Comparison of ENCODE assay signal across 8 cellular contexts in the genomic region with DNA sequence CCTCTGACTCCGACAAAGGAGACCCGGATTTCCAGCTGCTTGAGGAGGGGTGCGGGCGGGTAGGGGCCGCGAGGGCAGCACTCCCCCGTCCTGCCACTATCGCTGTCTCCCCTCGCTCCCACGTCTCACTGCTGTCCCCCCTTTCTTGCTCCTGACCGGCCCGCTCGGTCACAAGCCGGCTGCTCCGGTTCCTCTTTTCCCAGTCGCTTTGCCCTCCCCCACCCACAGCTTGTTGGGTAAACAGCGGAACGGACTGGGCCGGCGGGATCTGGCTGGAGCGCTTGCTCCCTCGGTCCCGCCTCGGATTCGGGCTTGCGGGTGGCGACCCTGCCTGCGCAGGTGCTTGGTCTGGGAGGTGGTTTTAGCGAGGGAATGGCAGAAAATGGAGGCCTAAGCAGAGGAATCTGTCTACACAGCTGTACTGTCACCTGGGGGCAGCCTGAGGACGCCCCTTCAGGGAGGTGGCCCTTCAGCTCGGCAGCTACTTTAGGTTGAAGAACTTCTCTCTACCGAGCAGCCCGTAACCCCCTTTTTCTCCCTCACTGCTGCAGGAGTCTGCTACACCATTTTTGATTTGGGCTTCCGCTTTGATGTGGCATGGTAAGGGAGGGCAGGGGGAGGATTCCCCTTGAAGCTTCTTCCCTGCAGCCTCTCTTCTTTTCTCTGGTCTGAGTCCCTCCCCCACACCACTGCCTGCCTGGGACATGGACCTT. TPM values are rescaled to one million over a fixed set of nuclear protein-coding genes. Genes with fewer than 3 reads are reported as not detected.
A peak's percentile ranks its signal among the peaks of the same experiment; 100 is the strongest.
DNase-seq lines count a peak whose midpoint lies in the region; ATAC-seq and TF ChIP-seq lines count a peak whose summit lies in the region.

No MANE protein-coding gene starts in this region.

- peaks cover 49% of the 10 kb centered on the region for H3K36me3 ChIP-seq in HUES64 (ENCODE audit: insufficient read depth, low read length)
- H3K36me3 ChIP-seq in esophagus (ENCODE audit: control insufficient read depth in 2 of 2, insufficient read depth in 2 of 2, low read length in 1 of 2): peaks cover 5 to 24% of the 10 kb centered on the region in 2 donors
- H3K36me3 ChIP-seq in muscle layer of duodenum (ENCODE audit: control insufficient read depth in 1 of 2, insufficient read depth in 2 of 2, low read length in 2 of 2): peaks cover 17 to 25% of the 10 kb centered on the region in 2 donors
- H3K36me3 ChIP-seq in uterus: no peaks in the 10 kb centered on the region

- peak overlapping the region; percentile 77 for H3K27ac Mint-ChIP-seq in activated CD4-positive, alpha-beta T cell treated with anti-CD3 and anti-CD28 coated beads, Interleukin-2, amount 10 ng/mL, durations not matched to agents 24 days and 14 days

- peaks cover 52% of the 10 kb centered on the region for H3K36me3 Mint-ChIP-seq in activated CD4-positive, alpha-beta T cell treated with anti-CD3 and anti-CD28 coated beads, Interleukin-2, amount 10 ng/mL, durations not matched to agents 24 days and 14 days (ENCODE audit: low read depth)

- no peaks in the 10 kb centered on the region for H3K27me3 ChIP-seq in HUES64 (ENCODE audit: insufficient read depth, low read length)
- no peaks in the 10 kb centered on the region for H3K27me3 ChIP-seq in esophagus (ENCODE audit: control insufficient read depth in 1 of 2, insufficient read depth in 2 of 2, low read length in 2 of 2)
- H3K27me3 ChIP-seq in muscle layer of duodenum (ENCODE audit: low read depth, low read length): no peaks in the 10 kb centered on the region
- no peaks in the 10 kb centered on the region for H3K27me3 ChIP-seq in uterus

- H3K9me3 Mint-ChIP-seq in activated CD4-positive, alpha-beta T cell treated with anti-CD3 and anti-CD28 coated beads, Interleukin-2, amount 10 ng/mL, durations not matched to agents 24 days and 14 days: no peaks in the 10 kb centered on the region

- DNase-seq in NCI-H146 (lab: John Stamatoyannopoulos, UW): peak; percentile 36
- no peak for DNase-seq in NCI-H146 treated with DMSO at 0.1 percent for 48 hours (lab: John Stamatoyannopoulos, UW; ENCODE audit: unreplicated experiment)
- DNase-seq in activated CD4-positive, alpha-beta T cell treated with anti-CD3 and anti-CD28 coated beads, Interleukin-2, amount 10 ng/mL, durations not matched to agents 24 days and 14 days: peak; percentile 82
- peak in 1 of 2 donors; percentile 46 for DNase-seq in uterus

- peak overlapping the region; percentile 88 for H3K27ac ChIP-seq in HUES64 (ENCODE audit: low read depth, low read length)
- peak overlapping the region; percentile 91 to 97 for H3K27ac ChIP-seq in esophagus (ENCODE audit: low read depth in 2 of 2, low read length in 1 of 2)
- H3K27ac ChIP-seq in muscle layer of duodenum (ENCODE audit: low read length): peak overlapping the region; percentile 78
- H3K27ac ChIP-seq in uterus: peak overlapping the region; percentile 83 to 88

- no peak for TF ChIP-seq CTCF in uterus (IDR thresholded peaks at IDR 0.05)

- TF ChIP-seq POLR2A in uterus (IDR thresholded peaks at IDR 0.05): no peak

- H3K9ac ChIP-seq in HUES64 (ENCODE audit: low read depth, low read length): peak overlapping the region; percentile 83

- no peaks in the 10 kb centered on the region for H3K27me3 Mint-ChIP-seq in activated CD4-positive, alpha-beta T cell treated with anti-CD3 and anti-CD28 coated beads, Interleukin-2, amount 10 ng/mL, durations not matched to agents 24 days and 14 days

- peak overlapping the region; percentile 91 for H3K4me3 Mint-ChIP-seq in activated CD4-positive, alpha-beta T cell treated with anti-CD3 and anti-CD28 coated beads, Interleukin-2, amount 10 ng/mL, durations not matched to agents 24 days and 14 days

- intact Hi-C loops in activated CD4-positive, alpha-beta T cell treated with anti-CD3 and anti-CD28 coated beads, Interleukin-2, amount 10 ng/mL, durations not matched to agents 24 days and 14 days (cut with micrococcal nuclease): loop anchor here (2.0 to 10.0 kb wide), 3 partner anchors 55 to 611 kb away; a partner anchor contains a TSS
- intact Hi-C loops in uterus (cut with DNase I; ENCODE audit: low total_unique reads): no loop called here

- ATAC-seq in HG03175 (IDR thresholded peaks at IDR 0.05; ENCODE audit: unreplicated experiment): no peak

- H3K4me1 ChIP-seq in HUES64 (ENCODE audit: insufficient read depth, low read length): peaks cover 25% of the 10 kb centered on the region; the same call in 1 of the 2 replicates
- H3K4me1 ChIP-seq in esophagus (ENCODE audit: control insufficient read depth in 2 of 2, insufficient read depth in 2 of 2, low read length in 1 of 2): peaks cover 16 to 35% of the 10 kb centered on the region in 2 donors
- H3K4me1 ChIP-seq in muscle layer of duodenum (ENCODE audit: control insufficient read depth in 1 of 2, insufficient read depth in 2 of 2, low read length in 2 of 2): peaks cover 10 to 51% of the 10 kb centered on the region in 2 donors
- peaks cover 4 to 10% of the 10 kb centered on the region in 2 donors for H3K4me1 ChIP-seq in uterus

- peak overlapping the region; percentile 73 for H3K4me3 ChIP-seq in HUES64 (ENCODE audit: low read length)
- H3K4me3 ChIP-seq in esophagus (ENCODE audit: low read depth in 1 of 2, low read length in 2 of 2): peak overlapping the region; percentile 72 to 92
- H3K4me3 ChIP-seq in muscle layer of duodenum (ENCODE audit: low read depth in 1 of 2, low read length in 2 of 2): peak overlapping the region; percentile 88 to 92
- H3K4me3 ChIP-seq in uterus: peak overlapping the region; percentile 65 to 93

- H3K9me3 ChIP-seq in HUES64 (ENCODE audit: insufficient read depth, low read depth, low read length): no peaks in the 10 kb centered on the region
- H3K9me3 ChIP-seq in esophagus (ENCODE audit: control insufficient read depth in 2 of 2, insufficient read depth in 1 of 2, low read depth in 1 of 2, low read length in 1 of 2): no peaks in the 10 kb centered on the region
- H3K9me3 ChIP-seq in muscle layer of duodenum (ENCODE audit: control insufficient read depth in 1 of 2, low read length in 2 of 2): no peaks in the 10 kb centered on the region
- H3K9me3 ChIP-seq in uterus: no peaks in the 10 kb centered on the region

- H3K4me1 Mint-ChIP-seq in activated CD4-positive, alpha-beta T cell treated with anti-CD3 and anti-CD28 coated beads, Interleukin-2, amount 10 ng/mL, durations not matched to agents 24 days and 14 days: peaks cover 55% of the 10 kb centered on the region

- WGBS in HUES64: 2% methylated on average over 34 of the region's 34 CpGs
- WGBS in esophagus, 2 donors: 1 to 3% methylated on average over 31 to 34 of the region's 34 CpGs

RNA-seq across cellular contexts. Expression of a gene that starts 0.6 kb away (rescaled TPM):
- 126 TPM for polyA plus RNA-seq in HUES64 (2013, experiment 1 of 2)
- 103 TPM for polyA plus RNA-seq in HUES64 (2013, experiment 2 of 2)
- 181 and 182 TPM in 2 replicates for total RNA-seq in activated CD4-positive, alpha-beta T cell treated with anti-CD3 and anti-CD28 coated beads, Interleukin-2, amount 10 ng/mL, durations not matched to agents 24 days and 14 days
- 100 to 1,000 TPM in 1 of 2 donors, 10 to 100 TPM in 1; 66.1 to 124 TPM for polyA plus RNA-seq in esophagus
- 100 to 1,000 TPM in 1 of 4 donors, 10 to 100 TPM in 3; 49.6 to 183 (median 65.4) TPM for total RNA-seq in uterus

RNA-seq across cellular contexts. Expression of a gene that starts 3.6 kb away (rescaled TPM):
- 55.9 TPM for polyA plus RNA-seq in HUES64 (2013, experiment 1 of 2)
- 64.7 TPM for polyA plus RNA-seq in HUES64 (2013, experiment 2 of 2)
- total RNA-seq in activated CD4-positive, alpha-beta T cell treated with anti-CD3 and anti-CD28 coated beads, Interleukin-2, amount 10 ng/mL, durations not matched to agents 24 days and 14 days: 59.7 TPM in 2 replicates
- 10 to 100 TPM; 22.7 to 30.6 TPM for polyA plus RNA-seq in esophagus
- total RNA-seq in uterus: 10 to 100 TPM in 2 of 4 donors, 1 to 10 TPM in 2; 2.3 to 45.8 (median 18.5) TPM

RNA-seq across cellular contexts. Expression of a gene that starts 5.6 kb away (rescaled TPM):
- polyA plus RNA-seq in HUES64 (2013, experiment 1 of 2): 46.3 TPM
- polyA plus RNA-seq in HUES64 (2013, experiment 2 of 2): 36.1 TPM
- 71.0 and 71.8 TPM in 2 replicates for total RNA-seq in activated CD4-positive, alpha-beta T cell treated with anti-CD3 and anti-CD28 coated beads, Interleukin-2, amount 10 ng/mL, durations not matched to agents 24 days and 14 days
- 10 to 100 TPM; 14.2 to 17.9 TPM for polyA plus RNA-seq in esophagus
- 10 to 100 TPM in 2 of 4 donors, 1 to 10 TPM in 2; 5.1 to 18.5 (median 12.3) TPM for total RNA-seq in uterus

RNA-seq across cellular contexts. Expression of a gene that starts 16.0 kb away (rescaled TPM):
- polyA plus RNA-seq in HUES64 (2013, experiment 1 of 2): 5.8 TPM
- 7.7 TPM for polyA plus RNA-seq in HUES64 (2013, experiment 2 of 2)
- total RNA-seq in activated CD4-positive, alpha-beta T cell treated with anti-CD3 and anti-CD28 coated beads, Interleukin-2, amount 10 ng/mL, durations not matched to agents 24 days and 14 days: 3.0 and 4.3 TPM in 2 replicates
- 1 to 10 TPM; 4.0 to 7.5 TPM for polyA plus RNA-seq in esophagus
- total RNA-seq in uterus: 10 to 100 TPM in 1 of 4 donors, 1 to 10 TPM in 2, not detected in 1; 3.1 to 10.6 (median 7.0) TPM

RNA-seq across cellular contexts. Expression of a gene that starts 28.7 kb away (rescaled TPM):
- 16.5 TPM for polyA plus RNA-seq in HUES64 (2013, experiment 1 of 2)
- 12.1 TPM for polyA plus RNA-seq in HUES64 (2013, experiment 2 of 2)
- total RNA-seq in activated CD4-positive, alpha-beta T cell treated with anti-CD3 and anti-CD28 coated beads, Interleukin-2, amount 10 ng/mL, durations not matched to agents 24 days and 14 days: 26.3 and 26.6 TPM in 2 replicates
- 10 to 100 TPM; 18.1 to 22.1 TPM for polyA plus RNA-seq in esophagus
- 10 to 100 TPM in 3 of 4 donors, 1 to 10 TPM in 1; 6.9 to 26.7 (median 18.0) TPM for total RNA-seq in uterus
